Comparison of ENCODE assay signal across 9 cellular contexts in genomic region chr1:157691285-157691920, GRCh38. TPM values are rescaled to one million over a fixed set of nuclear protein-coding genes. Genes with fewer than 3 reads are reported as not detected.
DNase-seq lines count a peak whose midpoint lies in the region; ATAC-seq, FAIRE-seq and TF ChIP-seq lines count a peak whose summit lies in the region.
"Had no signal": no experiment of that assay in that cellular context is flagged by ENCODE, and none has a peak within 500 bp of the region (broad histone marks: within the 10 kb centered on the region; RNA-seq: fewer than 3 reads in every experiment).

No MANE protein-coding gene starts in this region.

- ATAC-seq in K562: peak; percentile 72
- ATAC-seq in lung (ENCODE audit: insufficient read depth, low FRiP score): no peak
- ATAC-seq in HG03442 (IDR thresholded peaks at IDR 0.05; ENCODE audit: unreplicated experiment): no peak
- ATAC-seq in GM21515 (IDR thresholded peaks at IDR 0.05; ENCODE audit: unreplicated experiment): no peak

- peak; percentile 25 for DNase-seq in NCI-H2107 treated with DMSO at 0.1 percent for 48 hours (lab: John Stamatoyannopoulos, UW; ENCODE audit: unreplicated experiment)
- no peak for DNase-seq in NCI-H2107 (lab: John Stamatoyannopoulos, UW)
- peak; percentile 18 for DNase-seq in MV-4-11 (lab: John Stamatoyannopoulos, UW)
- DNase-seq in K562 (ENCODE audit: extremely low read depth in 1 of 4, low spot score in 3 of 4): peak; percentile 13 to 33 (median 18)
- DNase-seq in lung (ENCODE audit: low spot score): no peak
- no peak for DNase-seq in activated T-cell treated with anti-CD3 and anti-CD28 coated beads, Interleukin-2, amount 50 U/mL, for 1 hour

- TF ChIP-seq CTCF in K562 (IDR thresholded peaks at IDR 0.05 in 2 of 3, conservative IDR thresholded peaks at IDR 0.05 in 1 of 3; ENCODE audit: insufficient read depth in 2 of 3, low read depth in 1 of 3, low read length in 3 of 3): peak; percentile 33 to 58 (median 53); a peak in 5 of 6 replicates
- TF ChIP-seq CTCF in lung (IDR thresholded peaks at IDR 0.05; ENCODE audit: control extremely low read depth, extremely low read depth): peak; percentile 35

- intact Hi-C loops in K562 (cut with micrococcal nuclease): loop anchor here (10.0 kb wide), 1 partner anchor 107 kb away; no protein-coding TSS in a partner anchor

- no peak for TF ChIP-seq EP300 in K562 (IDR thresholded peaks at IDR 0.05; ENCODE audit: low read length)

- H3K4me3 ChIP-seq in K562: no peak overlapping the region
- H3K4me3 ChIP-seq in lung: no peak overlapping the region
- H3K4me3 ChIP-seq: BLaER1 treated with 17β-estradiol and CSF1 and Interleukin-3, amounts not matched to agents 10 nM and 100 nM had no signal

- peak; percentile 68 for FAIRE-seq in K562 (lab: Jason Lieb, UNC)

- H3K9me3 ChIP-seq in K562 (replicated peaks; ENCODE audit: control insufficient read depth, insufficient read depth, low read depth, low read length): no peaks in the 10 kb centered on the region
- no peaks in the 10 kb centered on the region for H3K9me3 ChIP-seq in lung (ENCODE audit: control insufficient read depth in 2 of 2, insufficient read depth in 1 of 2, low read length in 1 of 2)
- H3K9me3 ChIP-seq: BLaER1 treated with 17β-estradiol and CSF1 and Interleukin-3, amounts not matched to agents 10 nM and 100 nM had no signal

- TF ChIP-seq RAD21 in K562 (CRISPR knock-in tag; conservative IDR thresholded peaks at IDR 0.05 in 1 of 2, IDR thresholded peaks at IDR 0.05 in 1 of 2): peak in 1 of 2 experiments; percentile 53; a peak in 3 of 4 replicates

- no peak overlapping the region for H3K9ac ChIP-seq in K562 (ENCODE audit: insufficient read depth in 1 of 2, low read depth in 2 of 2, low read length in 2 of 2)
- H3K9ac ChIP-seq: BLaER1 treated with 17β-estradiol and CSF1 and Interleukin-3, amounts not matched to agents 10 nM and 100 nM had no signal

- no TSS peak for BruUV-seq in K562 (replicated peaks; lab: Mats Ljungman, UMichigan)

- no peaks in the 10 kb centered on the region for H3K79me2 ChIP-seq in K562 (ENCODE audit: control insufficient read depth, insufficient read depth, low read length)

- H3K27me3 ChIP-seq in K562 (ENCODE audit: control insufficient read depth in 2 of 2, insufficient read depth in 2 of 2, low read length in 2 of 2): no peaks in the 10 kb centered on the region
- H3K27me3 ChIP-seq in lung (ENCODE audit: control insufficient read depth, insufficient read depth): no peaks in the 10 kb centered on the region

- no peaks in the 10 kb centered on the region for H4K20me1 ChIP-seq in K562 (replicated peaks; ENCODE audit: control insufficient read depth, insufficient read depth, low read length)
- H4K20me1 ChIP-seq: BLaER1 treated with 17β-estradiol and CSF1 and Interleukin-3, amounts not matched to agents 10 nM and 100 nM had no signal

- H3K36me3 ChIP-seq in K562 (ENCODE audit: control insufficient read depth, insufficient read depth, low read length): no peaks in the 10 kb centered on the region
- H3K36me3 ChIP-seq in lung (ENCODE audit: control insufficient read depth in 2 of 2, insufficient read depth in 2 of 2, low read length in 2 of 2): no peaks in the 10 kb centered on the region
- H3K36me3 ChIP-seq: BLaER1 treated with 17β-estradiol and CSF1 and Interleukin-3, amounts not matched to agents 10 nM and 100 nM had no signal

- no peaks in the 10 kb centered on the region for H3K4me1 ChIP-seq in K562 (replicated peaks in 1 of 2; ENCODE audit: control insufficient read depth in 2 of 2, insufficient read depth in 2 of 2, low read length in 2 of 2)
- no peaks in the 10 kb centered on the region for H3K4me1 ChIP-seq in lung (ENCODE audit: control insufficient read depth in 2 of 2, insufficient read depth in 2 of 2, low read length in 2 of 2)
- H3K4me1 ChIP-seq: BLaER1 treated with 17β-estradiol and CSF1 and Interleukin-3, amounts not matched to agents 10 nM and 100 nM had no signal

- no peak for TF ChIP-seq POLR2A in K562 (conservative IDR thresholded peaks at IDR 0.05)

- 4% methylated on average over 5 of the region's 5 CpGs for WGBS in K562 (ENCODE audit: insufficient coverage, low coverage, missing lambda C conversion rate)
- WGBS in lung, 2 donors: 44 to 49% methylated on average over 5 of the region's 5 CpGs

- CTCF ChIA-PET in K562 (lab: Yijun Ruan, JAX; ENCODE audit: low intra/inter-chr PET ratio): interaction anchor here (1.0 kb wide), 1 partner anchor 380 kb away, joined by 4 read pairs; no protein-coding TSS in a partner anchor

- no peak overlapping the region for H3K27ac ChIP-seq in K562 (ENCODE audit: extremely low read depth, low read depth, low read length)
- no peak overlapping the region for H3K27ac ChIP-seq in lung (ENCODE audit: low read depth in 1 of 2, low read length in 1 of 2)
- H3K27ac ChIP-seq: BLaER1 treated with 17β-estradiol and CSF1 and Interleukin-3, amounts not matched to agents 10 nM and 100 nM had no signal

- in situ Hi-C loops in K562 (cut with MboI): no loop called here

- H2AFZ ChIP-seq in K562 (ENCODE audit: low read depth, low read length): no peak overlapping the region

- POLR2A ChIA-PET in K562 (lab: Yijun Ruan, JAX): no interaction called here

- no peak overlapping the region for H3K4me2 ChIP-seq in K562 (ENCODE audit: insufficient read depth, low read length)
- H3K4me2 ChIP-seq: BLaER1 treated with 17β-estradiol and CSF1 and Interleukin-3, amounts not matched to agents 10 nM and 100 nM had no signal

- H3K9me1 ChIP-seq in K562 (ENCODE audit: control insufficient read depth, insufficient read depth, low read length): no peaks in the 10 kb centered on the region

TF ChIP-seq in K562, 482 proteins besides CTCF, POLR2A, EP300 and RAD21:
- peak; percentile 22; the same call in 1 of the 2 replicates for TF ChIP-seq SMC3 (conservative IDR thresholded peaks at IDR 0.05; ENCODE audit: insufficient read depth, low read depth, low read length)
- TF ChIP-seq E2F8 (IDR thresholded peaks at IDR 0.05; ENCODE audit: low read depth, partially characterized antibody): no peak

RNA-seq across cellular contexts. Expression of gene FCRL3, which starts 9.2 kb away (rescaled TPM):
- total RNA-seq in K562 (2011; cell fraction: chromatin; rRNA removed; ENCODE audit: low replicate concordance): not detected in 2 replicates
- total RNA-seq in K562 (2011; cell fraction: nucleolus; rRNA removed): not detected in 2 replicates
- total RNA-seq in K562 (2011; cell fraction: nucleoplasm; rRNA removed): not detected in 2 replicates
- total RNA-seq in K562 (2014; rRNA removed) (not detected in 2 replicates), K562 (2014; rRNA removed; fragmentation: Illumina TruSeq; extraction: Trizol) (not detected in 2 replicates), K562 (2015; rRNA removed; fragmentation: Illumina TruSeq; extraction: Trizol) (not detected in 2 replicates), K562 (2021) (not detected in 2 replicates), lung (1 to 10 TPM in 1 of 2 donors, under 1 TPM in 1; 0.61 to 1.5 TPM)
- polyA plus RNA-seq in K562 (2011; rRNA removed) (not detected in 2 replicates), K562 (2014; fragmentation: Illumina TruSeq; extraction: Trizol) (not detected in 2 replicates), K562 (2014; fragmentation: Nextera tagmentation; extraction: Ambion mirVana) (not detected), K562 (2014; rRNA removed) (not detected in 2 replicates), lung (under 1 TPM; 0.30 to 0.84 TPM)
- not detected in 2 replicates for polyA plus RNA-seq in K562 (2011; cell fraction: cytosol; rRNA removed)
- polyA plus RNA-seq in K562 (2011; cell fraction: nucleus; rRNA removed): not detected in 2 replicates
- not detected in 2 replicates for polyA plus RNA-seq in K562 (2012)
- not detected in 2 replicates for polyA minus RNA-seq in K562 (2011; rRNA and poly(A)+ RNA removed)
- polyA minus RNA-seq in K562 (2011; cell fraction: cytosol; rRNA and poly(A)+ RNA removed): not detected in 2 replicates
- polyA minus RNA-seq in K562 (2011; cell fraction: nucleus; rRNA and poly(A)+ RNA removed): not detected in 2 replicates

Comparison
In these comparisons a context has a peak if more than half of its experiments do, and no peak if none do; other contexts are left out.
1. DNase-seq: peak in NCI-H2107 treated with DMSO at 0.1 percent for 48 hours (single experiment), MV-4-11 (single experiment) and K562 (4 of 4); none in NCI-H2107 (single experiment), lung (single experiment) and activated T-cell treated with anti-CD3 and anti-CD28 coated beads, Interleukin-2, amount 50 U/mL, for 1 hour (single experiment).